ENCODE assay signal across 29 cellular contexts in genomic region chr17:8556074-8556473, GRCh38.
A peak's percentile ranks its signal among the peaks of the same experiment; 100 is the strongest.
DNase-seq lines count a peak whose midpoint lies in the region; ATAC-seq and TF ChIP-seq lines count a peak whose summit lies in the region.
"Had no signal": no experiment of that assay in that cellular context is flagged by ENCODE, and none has a peak within 500 bp of the region (broad histone marks: within the 10 kb centered on the region; RNA-seq: fewer than 3 reads in every experiment).

No MANE protein-coding gene starts in this region.

- no peak overlapping the region for H3K27ac ChIP-seq in SK-N-SH (ENCODE audit: low read depth in 2 of 2, low read length in 1 of 2)
- no peak overlapping the region for H3K27ac ChIP-seq in Karpas-422 (ENCODE audit: low read length)
- H3K27ac ChIP-seq: 22Rv1; BLaER1 treated with 17β-estradiol and CSF1 and Interleukin-3, amounts not matched to agents 10 nM and 100 nM; body of pancreas; parathyroid adenoma; skin epidermis; VCaP had no signal

- H3K79me2 ChIP-seq in SK-N-SH (ENCODE audit: insufficient read depth) = no peaks in the 10 kb centered on the region; the same call in 1 of the 2 replicates
- no peaks in the 10 kb centered on the region for H3K79me2 ChIP-seq in Karpas-422 (ENCODE audit: low read length)
- H3K79me2 ChIP-seq: parathyroid adenoma had no signal

- H3K4me1 ChIP-seq in SK-N-SH (ENCODE audit: control insufficient read depth in 1 of 2, insufficient read depth in 2 of 2, low read depth in 1 of 2, low read length in 1 of 2) (peaks cover 4 to 8% of the 10 kb centered on the region in 2 experiments; a peak in 2 of 4 replicates), Karpas-422 (ENCODE audit: low read length) (no peaks in the 10 kb centered on the region; the same call in 1 of the 2 replicates)
- H3K4me1 ChIP-seq: BLaER1 treated with 17β-estradiol and CSF1 and Interleukin-3, amounts not matched to agents 10 nM and 100 nM; body of pancreas; parathyroid adenoma had no signal

- no peaks in the 10 kb centered on the region for H3K9me2 ChIP-seq in SK-N-SH
- H3K9me2 ChIP-seq in Karpas-422 (replicated peaks; ENCODE audit: insufficient read depth, low read length) = no peaks in the 10 kb centered on the region

- TF ChIP-seq EP300 in SK-N-SH (IDR thresholded peaks at IDR 0.05; ENCODE audit: borderline replicate concordance in 1 of 2, low read depth in 1 of 2, low read length in 1 of 2) = no peak

- H3K9me3 ChIP-seq in SK-N-SH (no peaks in the 10 kb centered on the region), Karpas-422 (ENCODE audit: low read length) (no peaks in the 10 kb centered on the region)
- H3K9me3 ChIP-seq: BLaER1 treated with 17β-estradiol and CSF1 and Interleukin-3, amounts not matched to agents 10 nM and 100 nM; body of pancreas had no signal

- no peak overlapping the region for H3K27ac Mint-ChIP-seq in activated T-helper 1 cell treated with anti-CD3 and anti-CD28 coated beads, Interleukin-12 subunit alpha, Interleukin-12 subunit beta, Interleukin-2, Interleukin-4 antibody, amounts not matched to agents 30 ng/mL and 10 ng/mL and 1 ng/mL, durations not matched to agents 14 hours and 24 hours and 36 hours
- H3K27ac Mint-ChIP-seq: activated naive CD4-positive, alpha-beta T cell treated with anti-CD3 and anti-CD28 coated beads, Interleukin-2, amount 10 ng/mL, durations not matched to agents 7 days and 5 days; immature natural killer cell; natural killer cell; T-helper 1 cell treated with Interleukin-12 subunit alpha and Interleukin-12 subunit beta and Interleukin-4 antibody, amounts not matched to agents 30 μg/mL and 1 μg/mL, for 36 hours had no signal

- H3K36me3 Mint-ChIP-seq in activated T-helper 1 cell treated with anti-CD3 and anti-CD28 coated beads, Interleukin-12 subunit alpha, Interleukin-12 subunit beta, Interleukin-2, Interleukin-4 antibody, amounts not matched to agents 30 ng/mL and 10 ng/mL and 1 ng/mL, durations not matched to agents 14 hours and 24 hours and 36 hours (ENCODE audit: low read depth) = no peaks in the 10 kb centered on the region
- H3K36me3 Mint-ChIP-seq: activated naive CD4-positive, alpha-beta T cell treated with anti-CD3 and anti-CD28 coated beads, Interleukin-2, amount 10 ng/mL, durations not matched to agents 7 days and 5 days; immature natural killer cell; natural killer cell had no signal

- no peak overlapping the region for H3K4me2 ChIP-seq in SK-N-SH
- no peak overlapping the region for H3K4me2 ChIP-seq in Karpas-422 (ENCODE audit: low read depth, low read length, poor library complexity, severe bottlenecking)
- H3K4me2 ChIP-seq: BLaER1 treated with 17β-estradiol and CSF1 and Interleukin-3, amounts not matched to agents 10 nM and 100 nM had no signal

- DNase-seq in SK-N-SH = no peak
- DNase-seq in astrocyte of the hippocampus (ENCODE audit: low read depth, low spot score) = peak; percentile 20
- peak; percentile 15 for DNase-seq in kidney tubule cell (ENCODE audit: low spot score)
- no peak for DNase-seq in ACHN
- DNase-seq in RKO (ENCODE audit: low spot score) = no peak
- no peak for DNase-seq in activated T-helper 1 cell treated with anti-CD3 and anti-CD28 coated beads, Interleukin-12 subunit alpha, Interleukin-12 subunit beta, Interleukin-2, Interleukin-4 antibody, amounts not matched to agents 30 ng/mL and 10 ng/mL and 1 ng/mL, durations not matched to agents 14 hours and 24 hours and 36 hours (ENCODE audit: low spot score)
- DNase-seq in Karpas-422 = no peak
- DNase-seq: activated CD4-positive, alpha-beta T cell treated with anti-CD3 and anti-CD28 coated beads, Interleukin-2, amount 50 U/mL, for 4 hours; activated naive CD4-positive, alpha-beta T cell treated with anti-CD3 and anti-CD28 coated beads, Interleukin-2, amount 10 ng/mL, durations not matched to agents 7 days and 5 days; activated T-cell treated with anti-CD3 and anti-CD28 coated beads, Interleukin-2, amount 50 U/mL, for 1 hour; body of pancreas; dermis blood vessel endothelial cell; DMS 273 treated with DMSO at 0.1 percent for 48 hours; glutamatergic neuron; immature natural killer cell; mesendoderm; natural killer cell; NCI-H1694 treated with DMSO at 0.1 percent for 48 hours; NCI-H345; NK-92 treated with Interleukin-12 subunit alpha and Interleukin-12 subunit beta, amount 100 ng/mL, for 24 hours; stimulated activated CD4-positive, alpha-beta T cell treated with anti-CD3 and anti-CD28 coated beads, Interleukin-4, amount 100 ng/mL, for 4 hours had no signal

- peaks cover 40 to 49% of the 10 kb centered on the region in 2 experiments for H3K36me3 ChIP-seq in SK-N-SH (replicated peaks in 1 of 2; ENCODE audit: control insufficient read depth in 1 of 2, insufficient read depth in 2 of 2, low read length in 1 of 2)
- H3K36me3 ChIP-seq in Karpas-422 (ENCODE audit: insufficient read depth, low read length) = no peaks in the 10 kb centered on the region

- no peak for ATAC-seq in SK-N-SH treated with all-trans-retinoic acid at 6 μM for 48 hours
- ATAC-seq: body of pancreas, natural killer cell, Right ventricle myocardium inferior had no signal

- in situ Hi-C loops in ACHN (cut with HindIII; ENCODE audit: low pct_ligation_motif_present, low pct_unique_long_range_greater_than_20kb, low sequenced_read_pairs) = no loop called here

- TF ChIP-seq CTCF in SK-N-SH (IDR thresholded peaks at IDR 0.05) = no peak

- TF ChIP-seq RAD21 in SK-N-SH (IDR thresholded peaks at IDR 0.05; ENCODE audit: low read length) = no peak

- intact Hi-C loops in activated T-helper 1 cell treated with anti-CD3 and anti-CD28 coated beads, Interleukin-12 subunit alpha, Interleukin-12 subunit beta, Interleukin-2, Interleukin-4 antibody, amounts not matched to agents 30 ng/mL and 10 ng/mL and 1 ng/mL, durations not matched to agents 14 hours and 24 hours and 36 hours (cut with micrococcal nuclease) = no loop called here

- no peaks in the 10 kb centered on the region for H3K9me3 Mint-ChIP-seq in activated T-helper 1 cell treated with anti-CD3 and anti-CD28 coated beads, Interleukin-12 subunit alpha, Interleukin-12 subunit beta, Interleukin-2, Interleukin-4 antibody, amounts not matched to agents 30 ng/mL and 10 ng/mL and 1 ng/mL, durations not matched to agents 14 hours and 24 hours and 36 hours
- H3K9me3 Mint-ChIP-seq: activated naive CD4-positive, alpha-beta T cell treated with anti-CD3 and anti-CD28 coated beads, Interleukin-2, amount 10 ng/mL, durations not matched to agents 7 days and 5 days; immature natural killer cell; natural killer cell; T-helper 1 cell treated with Interleukin-12 subunit alpha and Interleukin-12 subunit beta and Interleukin-4 antibody, amounts not matched to agents 30 μg/mL and 1 μg/mL, for 36 hours had no signal

- peaks cover 14% of the 10 kb centered on the region for H3K27me3 Mint-ChIP-seq in activated T-helper 1 cell treated with anti-CD3 and anti-CD28 coated beads, Interleukin-12 subunit alpha, Interleukin-12 subunit beta, Interleukin-2, Interleukin-4 antibody, amounts not matched to agents 30 ng/mL and 10 ng/mL and 1 ng/mL, durations not matched to agents 14 hours and 24 hours and 36 hours (ENCODE audit: insufficient read depth)
- H3K27me3 Mint-ChIP-seq: activated naive CD4-positive, alpha-beta T cell treated with anti-CD3 and anti-CD28 coated beads, Interleukin-2, amount 10 ng/mL, durations not matched to agents 7 days and 5 days had no signal

- peaks cover 8% of the 10 kb centered on the region for H3F3A ChIP-seq in SK-N-SH (replicated peaks; ENCODE audit: insufficient read depth)

- no peaks in the 10 kb centered on the region for H4K20me1 ChIP-seq in SK-N-SH (ENCODE audit: insufficient read depth)
- H4K20me1 ChIP-seq in Karpas-422 (ENCODE audit: insufficient read depth, low read depth, low read length) = no peaks in the 10 kb centered on the region
- H4K20me1 ChIP-seq: BLaER1 treated with 17β-estradiol and CSF1 and Interleukin-3, amounts not matched to agents 10 nM and 100 nM had no signal

- H3K4me3 Mint-ChIP-seq in activated T-helper 1 cell treated with anti-CD3 and anti-CD28 coated beads, Interleukin-12 subunit alpha, Interleukin-12 subunit beta, Interleukin-2, Interleukin-4 antibody, amounts not matched to agents 30 ng/mL and 10 ng/mL and 1 ng/mL, durations not matched to agents 14 hours and 24 hours and 36 hours = no peak overlapping the region
- H3K4me3 Mint-ChIP-seq: activated naive CD4-positive, alpha-beta T cell treated with anti-CD3 and anti-CD28 coated beads, Interleukin-2, amount 10 ng/mL, durations not matched to agents 7 days and 5 days; immature natural killer cell; natural killer cell; T-helper 1 cell treated with Interleukin-12 subunit alpha and Interleukin-12 subunit beta and Interleukin-4 antibody, amounts not matched to agents 30 μg/mL and 1 μg/mL, for 36 hours had no signal

- H3K27me3 ChIP-seq in SK-N-SH (ENCODE audit: insufficient read depth) (no peaks in the 10 kb centered on the region), Karpas-422 (ENCODE audit: low read length) (no peaks in the 10 kb centered on the region)
- H3K27me3 ChIP-seq: BLaER1 treated with 17β-estradiol and CSF1 and Interleukin-3, amounts not matched to agents 10 nM and 100 nM; body of pancreas had no signal

- POLR2A ChIA-PET in SK-N-SH (lab: Yijun Ruan, JAX) = no interaction called here

- H3K4me3 ChIP-seq in SK-N-SH (ENCODE audit: low read depth in 2 of 2, low read length in 1 of 2) = no peak overlapping the region
- H3K4me3 ChIP-seq in Karpas-422 (ENCODE audit: low read length) = no peak overlapping the region
- H3K4me3 ChIP-seq: BLaER1 treated with 17β-estradiol and CSF1 and Interleukin-3, amounts not matched to agents 10 nM and 100 nM; body of pancreas; skin epidermis had no signal

- 95% methylated on average over 9 of the region's 9 CpGs for WGBS in SK-N-SH (ENCODE audit: low lambda C conversion rate)

- H2AFZ ChIP-seq in SK-N-SH (ENCODE audit: low read depth) (no peak overlapping the region), Karpas-422 (ENCODE audit: low read length) (no peak overlapping the region)
- H2AFZ ChIP-seq: parathyroid adenoma had no signal

- no peak overlapping the region for H3K9ac ChIP-seq in SK-N-SH
- H3K9ac ChIP-seq in Karpas-422 (ENCODE audit: low read length) = no peak overlapping the region
- H3K9ac ChIP-seq: BLaER1 treated with 17β-estradiol and CSF1 and Interleukin-3, amounts not matched to agents 10 nM and 100 nM; parathyroid adenoma had no signal

- no peaks in the 10 kb centered on the region for H3K4me1 Mint-ChIP-seq in activated T-helper 1 cell treated with anti-CD3 and anti-CD28 coated beads, Interleukin-12 subunit alpha, Interleukin-12 subunit beta, Interleukin-2, Interleukin-4 antibody, amounts not matched to agents 30 ng/mL and 10 ng/mL and 1 ng/mL, durations not matched to agents 14 hours and 24 hours and 36 hours (ENCODE audit: low read depth)
- H3K4me1 Mint-ChIP-seq: activated naive CD4-positive, alpha-beta T cell treated with anti-CD3 and anti-CD28 coated beads, Interleukin-2, amount 10 ng/mL, durations not matched to agents 7 days and 5 days; immature natural killer cell; natural killer cell had no signal

- CTCF ChIA-PET in SK-N-SH (lab: Yijun Ruan, JAX) = no interaction called here

TF ChIP-seq in SK-N-SH, 30 proteins besides CTCF, POLR2A, EP300 and RAD21:
- TF ChIP-seq TCF12 (IDR thresholded peaks at IDR 0.05) = no peak

Comparison
In these comparisons a context has a peak if more than half of its experiments do, and no peak if none do; other contexts are left out.
1. DNase-seq: peak in astrocyte of the hippocampus (single experiment) and kidney tubule cell (single experiment); none in SK-N-SH (single experiment), ACHN (single experiment), RKO (single experiment), activated T-helper 1 cell treated with anti-CD3 and anti-CD28 coated beads, Interleukin-12 subunit alpha, Interleukin-12 subunit beta, Interleukin-2, Interleukin-4 antibody, amounts not matched to agents 30 ng/mL and 10 ng/mL and 1 ng/mL, durations not matched to agents 14 hours and 24 hours and 36 hours (single experiment) and Karpas-422 (single experiment).